In genomic region chr5:66118294-66118693, GRCh38 we compare ENCODE assay signal across 13 cellular contexts. TPM values are rescaled to one million over a fixed set of nuclear protein-coding genes. Genes with fewer than 3 reads are reported as not detected.
A peak's percentile ranks its signal among the peaks of the same experiment; 100 is the strongest.
DNase-seq lines count a peak whose midpoint lies in the region; ATAC-seq and TF ChIP-seq lines count a peak whose summit lies in the region.
"Had no signal": no experiment of that assay in that cellular context is flagged by ENCODE, and none has a peak within 500 bp of the region (broad histone marks: within the 10 kb centered on the region; RNA-seq: fewer than 3 reads in every experiment).

No MANE protein-coding gene starts in this region.

- H3K9me3 ChIP-seq in heart right ventricle (peaks cover 0 to 10% (median 0%) of the 10 kb centered on the region in 11 donors), ovary (no peaks in the 10 kb centered on the region), suprapubic skin (no peaks in the 10 kb centered on the region)
- H3K9me3 ChIP-seq: BE2C had no signal

- H3K4me1 ChIP-seq in heart right ventricle (peaks cover 0 to 8% (median 0%) of the 10 kb centered on the region in 9 donors), ovary (ENCODE audit: insufficient read depth) (no peaks in the 10 kb centered on the region), suprapubic skin (no peaks in the 10 kb centered on the region)
- H3K4me1 ChIP-seq: BE2C had no signal

- no peak overlapping the region for H3K27ac ChIP-seq in heart right ventricle
- H3K27ac ChIP-seq in ovary: no peak overlapping the region
- H3K27ac ChIP-seq in suprapubic skin: no peak overlapping the region
- H3K27ac ChIP-seq: C4-2B, GM23248 had no signal

- TF ChIP-seq EP300 in ovary (IDR thresholded peaks at IDR 0.05) (no peak), suprapubic skin (IDR thresholded peaks at IDR 0.05) (no peak)

- ATAC-seq in heart right ventricle: peak in 6 of 8 donors; percentile 51 to 86 (median 75)
- no peak for ATAC-seq in Right ventricle myocardium inferior
- ATAC-seq: HCT116 had no signal

- H3K27me3 Mint-ChIP-seq in T-helper 2 cell treated with Interferon-gamma antibody and Interleukin-4, amounts not matched to agents 5 μg/mL and 100 μg/mL, for 36 hours (ENCODE audit: low read depth): no peaks in the 10 kb centered on the region

- WGBS in heart right ventricle, 2 donors: 42 to 57% methylated on average over 5 of the region's 5 CpGs
- 67 to 74% (median 70%) methylated on average over 5 of the region's 5 CpGs for WGBS in ovary, 3 donors
- WGBS in suprapubic skin: 72% methylated on average over 5 of the region's 5 CpGs

- no peak for TF ChIP-seq POLR2A in ovary (IDR thresholded peaks at IDR 0.05)
- TF ChIP-seq POLR2A in suprapubic skin (IDR thresholded peaks at IDR 0.05): no peak

- H3K27me3 ChIP-seq in heart right ventricle (no peaks in the 10 kb centered on the region), ovary (no peaks in the 10 kb centered on the region), suprapubic skin (no peaks in the 10 kb centered on the region)
- H3K27me3 ChIP-seq: BE2C had no signal

- H3K27ac Mint-ChIP-seq in T-helper 2 cell treated with Interferon-gamma antibody and Interleukin-4, amounts not matched to agents 5 μg/mL and 100 μg/mL, for 36 hours: no peak overlapping the region
- H3K27ac Mint-ChIP-seq: CD4-positive, alpha-beta memory T cell had no signal

- H3K4me3 ChIP-seq in heart right ventricle (no peak overlapping the region), ovary (no peak overlapping the region), suprapubic skin (no peak overlapping the region)
- H3K4me3 ChIP-seq: GM23248 had no signal

- intact Hi-C loops in heart right ventricle (cut with DNase I) (no loop called here), Right ventricle myocardium inferior (cut with DNase I) (no loop called here), ovary (cut with DNase I) (no loop called here)

- no peak overlapping the region for H3K4me3 Mint-ChIP-seq in T-helper 2 cell treated with Interferon-gamma antibody and Interleukin-4, amounts not matched to agents 5 μg/mL and 100 μg/mL, for 36 hours
- H3K4me3 Mint-ChIP-seq: CD4-positive, alpha-beta memory T cell had no signal

- H3K36me3 ChIP-seq in heart right ventricle: no peaks in the 10 kb centered on the region
- H3K36me3 ChIP-seq in ovary: no peaks in the 10 kb centered on the region
- no peaks in the 10 kb centered on the region for H3K36me3 ChIP-seq in suprapubic skin
- H3K36me3 ChIP-seq: BE2C had no signal

- TF ChIP-seq CTCF in heart right ventricle (IDR thresholded peaks at IDR 0.05) (no peak), ovary (IDR thresholded peaks at IDR 0.05) (no peak), suprapubic skin (IDR thresholded peaks at IDR 0.05) (no peak)

- H3K4me1 Mint-ChIP-seq in T-helper 2 cell treated with Interferon-gamma antibody and Interleukin-4, amounts not matched to agents 5 μg/mL and 100 μg/mL, for 36 hours (ENCODE audit: low read depth): no peaks in the 10 kb centered on the region
- H3K4me1 Mint-ChIP-seq: CD4-positive, alpha-beta memory T cell had no signal

- H3K9me3 Mint-ChIP-seq in T-helper 2 cell treated with Interferon-gamma antibody and Interleukin-4, amounts not matched to agents 5 μg/mL and 100 μg/mL, for 36 hours: no peaks in the 10 kb centered on the region

- DNase-seq in heart right ventricle (peak in 1 of 2 donors; percentile 38), Right ventricle myocardium inferior (ENCODE audit: missing footprints) (no peak), DMS 273 treated with DMSO at 0.1 percent for 48 hours (lab: John Stamatoyannopoulos, UW) (peak; percentile 37), NCI-H1694 (lab: John Stamatoyannopoulos, UW) (peak; percentile 2), cerebellar cortex (ENCODE audit: low spot score) (peak; percentile 69), ovary (no peak), suprapubic skin (ENCODE audit: low spot score in 2 of 2) (no peak)
- DNase-seq in T-helper 2 cell treated with Interferon-gamma antibody and Interleukin-4, amounts not matched to agents 5 μg/mL and 100 μg/mL, for 36 hours (ENCODE audit: low spot score): no peak
- DNase-seq: BE2C; CD4-positive, alpha-beta memory T cell; GM23248 had no signal

- H3K36me3 Mint-ChIP-seq in T-helper 2 cell treated with Interferon-gamma antibody and Interleukin-4, amounts not matched to agents 5 μg/mL and 100 μg/mL, for 36 hours (ENCODE audit: low read depth): no peaks in the 10 kb centered on the region

RNA-seq across cellular contexts. Expression of gene SREK1, which starts 25.8 kb away (rescaled TPM):
- total RNA-seq in heart right ventricle (10 to 100 TPM; 23.4 to 33.6 (median 26.9) TPM), Right ventricle myocardium inferior (27.5 TPM), ovary (100 to 1,000 TPM in 1 of 7 donors, 10 to 100 TPM in 6; 50.4 to 101 (median 63.1) TPM), suprapubic skin (100 to 1,000 TPM in 1 of 4 donors, 10 to 100 TPM in 3; 63.1 to 182 (median 67.8) TPM)
- polyA plus RNA-seq in heart right ventricle (10 to 100 TPM; 12.6 to 59.8 TPM), ovary (10 to 100 TPM; 24.5 to 42.5 TPM)

Comparison
In these comparisons a context has a peak if more than half of its experiments do, and no peak if none do; other contexts are left out.
1. DNase-seq: peak in DMS 273 treated with DMSO at 0.1 percent for 48 hours (single experiment), NCI-H1694 (single experiment) and cerebellar cortex (single experiment); none in Right ventricle myocardium inferior (single experiment), T-helper 2 cell treated with Interferon-gamma antibody and Interleukin-4, amounts not matched to agents 5 μg/mL and 100 μg/mL, for 36 hours (single experiment), ovary (0 of 5) and suprapubic skin (0 of 2).